In genomic region chr18:54360406-54360805, GRCh38 we compare ENCODE assay signal across 28 cellular contexts. TPM values are rescaled to one million over a fixed set of nuclear protein-coding genes. Genes with fewer than 3 reads are reported as not detected.
DNase-seq lines count a peak whose midpoint lies in the region; TF ChIP-seq lines count a peak whose summit lies in the region.
"Had no signal": no experiment of that assay in that cellular context is flagged by ENCODE, and none has a peak within 500 bp of the region (broad histone marks: within the 10 kb centered on the region; RNA-seq: fewer than 3 reads in every experiment).

No MANE protein-coding gene starts in this region.

- H3K4me3 ChIP-seq in Loucy (ENCODE audit: low read length, poor library complexity, severe bottlenecking): peak overlapping the region; percentile 90
- H3K4me3 ChIP-seq in astrocyte of the spinal cord (ENCODE audit: low read depth, low read length): no peak overlapping the region
- H3K4me3 ChIP-seq in neuronal stem cell (ENCODE audit: low read length in 2 of 2): no peak overlapping the region
- H3K4me3 ChIP-seq: adrenal gland, cardiac muscle cell, esophagus muscularis mucosa, GM12878, upper lobe of left lung had no signal

- no peak overlapping the region for H3K23ac ChIP-seq in neuronal stem cell (ENCODE audit: low read depth, low read length, poor library complexity)

- H3K18ac ChIP-seq in neuronal stem cell (ENCODE audit: low read length): no peak overlapping the region

- no peak overlapping the region for H2BK15ac ChIP-seq in neuronal stem cell (ENCODE audit: low read length)

- DNase-seq in astrocyte of the spinal cord (ENCODE audit: low read depth, low spot score): peak; percentile 12
- DNase-seq in globus pallidus (ENCODE audit: low spot score): peak; percentile 24
- DNase-seq in superior temporal gyrus (ENCODE audit: extremely low spot score): peak; percentile 26
- no peak for DNase-seq in cerebellar cortex (ENCODE audit: low spot score)
- no peak for DNase-seq in hippocampal formation (lab: John Stamatoyannopoulos, UW)
- no peak for DNase-seq in neuronal stem cell (ENCODE audit: low spot score)
- DNase-seq: activated B cell treated with CpG ODN at 0.5 μM for 24 hours; activated CD8-positive, alpha-beta memory T cell treated with anti-CD3 and anti-CD28 coated beads, Interleukin-2, amount 10 ng/mL, durations not matched to agents 7 days and 5 days; activated naive CD4-positive, alpha-beta T cell; activated T-cell treated with anti-CD3 and anti-CD28 coated beads, Interleukin-2, amount 50 U/mL, for 72 hours; adrenal gland; Calu3; cortex of kidney; HFFc6; naive B cell; NCI-H1694; NCI-H510A; NK-92 treated with Interleukin-12 subunit alpha and Interleukin-12 subunit beta, amount 100 ng/mL, for 24 hours; SHP77 treated with DMSO at 0.1 percent for 48 hours; small intestine; stimulated activated CD4-positive, alpha-beta T cell treated with anti-CD3 and anti-CD28 coated beads, Interleukin-2, amount 100 ng/mL, for 24 hours; upper lobe of left lung had no signal

- H3K9me3 ChIP-seq in Loucy (ENCODE audit: insufficient read depth, low read depth, low read length): no peaks in the 10 kb centered on the region
- H3K9me3 ChIP-seq in neuronal stem cell (replicated peaks in 1 of 2; ENCODE audit: control insufficient read depth in 2 of 2, insufficient read depth in 1 of 2, low read depth in 1 of 2, low read length in 2 of 2): peaks cover 0 to 2% of the 10 kb centered on the region in 2 donors
- H3K9me3 ChIP-seq: adrenal gland, esophagus muscularis mucosa, upper lobe of left lung had no signal

- peak overlapping the region; percentile 96 for H3K9ac ChIP-seq in Loucy (ENCODE audit: low read depth, low read length, poor library complexity, severe bottlenecking)
- no peak overlapping the region for H3K9ac ChIP-seq in neuronal stem cell (ENCODE audit: low read depth, low read length, poor library complexity)

- no peak overlapping the region for H4K91ac ChIP-seq in neuronal stem cell (ENCODE audit: low read depth, low read length, poor library complexity)

- no peak for TF ChIP-seq CTCF in Loucy (conservative IDR thresholded peaks at IDR 0.05; ENCODE audit: low read length)
- no peak for TF ChIP-seq CTCF in astrocyte of the spinal cord (IDR thresholded peaks at IDR 0.05; ENCODE audit: low read depth, low read length)

- H2BK120ac ChIP-seq in neuronal stem cell (ENCODE audit: low read depth, low read length): no peak overlapping the region

- no peak overlapping the region for H2BK5ac ChIP-seq in neuronal stem cell (ENCODE audit: low read length)

- H3K27ac ChIP-seq in neuronal stem cell (replicated peaks; ENCODE audit: low read length): no peak overlapping the region
- H3K27ac ChIP-seq: adrenal gland, cardiac muscle cell, esophagus muscularis mucosa, upper lobe of left lung had no signal

- peaks cover 16% of the 10 kb centered on the region for H4K20me1 ChIP-seq in Loucy (ENCODE audit: insufficient read depth, low read length, poor library complexity, severe bottlenecking)

- H3K4ac ChIP-seq in neuronal stem cell (ENCODE audit: low read length): no peak overlapping the region

- no peaks in the 10 kb centered on the region for H3K79me1 ChIP-seq in neuronal stem cell (ENCODE audit: low read depth, low read length)

- in situ Hi-C loops in astrocyte of the spinal cord (cut with HindIII; ENCODE audit: low sequenced_read_pairs): no loop called here

- H3K36me3 ChIP-seq in Loucy (ENCODE audit: insufficient read depth, low read length): no peaks in the 10 kb centered on the region
- H3K36me3 ChIP-seq in neuronal stem cell (replicated peaks in 1 of 2; ENCODE audit: control insufficient read depth in 2 of 2, insufficient read depth in 2 of 2, low read length in 2 of 2): peaks cover 5 to 51% of the 10 kb centered on the region in 2 donors
- H3K36me3 ChIP-seq: adrenal gland, cardiac muscle cell, upper lobe of left lung had no signal

- no peak overlapping the region for H2BK12ac ChIP-seq in neuronal stem cell (ENCODE audit: low read length)

- H2AFZ ChIP-seq in Loucy (ENCODE audit: low read length) (no peak overlapping the region), neuronal stem cell (ENCODE audit: low read length) (no peak overlapping the region)

- H3K4me1 ChIP-seq in Loucy (ENCODE audit: insufficient read depth, low read length, poor library complexity, severe bottlenecking) (peaks cover 70% of the 10 kb centered on the region), neuronal stem cell (ENCODE audit: control insufficient read depth in 2 of 2, insufficient read depth in 1 of 2, low read depth in 1 of 2, low read length in 2 of 2) (peaks cover 2 to 5% of the 10 kb centered on the region in 2 donors)

- H2AK5ac ChIP-seq in neuronal stem cell (ENCODE audit: low read depth, low read length): no peak overlapping the region

- peaks cover 58% of the 10 kb centered on the region for H3K79me2 ChIP-seq in Loucy (ENCODE audit: insufficient read depth, low read length)

- no peaks in the 10 kb centered on the region for H3K27me3 ChIP-seq in Loucy (ENCODE audit: insufficient read depth, low read length, poor library complexity, severe bottlenecking)
- no peaks in the 10 kb centered on the region for H3K27me3 ChIP-seq in neuronal stem cell (ENCODE audit: control insufficient read depth in 3 of 3, insufficient read depth in 3 of 3, low read depth in 1 of 3, low read length in 3 of 3)
- H3K27me3 ChIP-seq: adrenal gland, cardiac muscle cell, esophagus muscularis mucosa, upper lobe of left lung had no signal

- H3F3A ChIP-seq in Loucy (ENCODE audit: low read depth): no peaks in the 10 kb centered on the region

- H3K14ac ChIP-seq in neuronal stem cell (ENCODE audit: low read length): no peak overlapping the region

- H3K9me2 ChIP-seq in Loucy (replicated peaks; ENCODE audit: low read depth, low read length): no peaks in the 10 kb centered on the region

- H4K8ac ChIP-seq in neuronal stem cell (ENCODE audit: low read depth, low read length): no peak overlapping the region

- WGBS in neuronal stem cell (ENCODE audit: extremely low coverage in 2 of 2, insufficient read length in 2 of 2, insufficient replicate concordance in 1 of 2), 2 donors: no CpG with 5 or more reads among the region's 3 CpGs

- H3K4me2 ChIP-seq in Loucy (ENCODE audit: low read depth, low read length, poor library complexity, severe bottlenecking) (peak overlapping the region; percentile 96), neuronal stem cell (ENCODE audit: insufficient read depth, low read length, poor library complexity, severe bottlenecking) (no peak overlapping the region)

RNA-seq across cellular contexts. Expression of gene C18orf54, which starts 2.7 kb away (rescaled TPM):
- 19.9 TPM for polyA plus RNA-seq in neuronal stem cell (2013, experiment 1 of 2)
- 20.3 TPM for polyA plus RNA-seq in neuronal stem cell (2013, experiment 2 of 2)

RNA-seq across cellular contexts. Expression of gene STARD6, which starts 2.7 kb away (rescaled TPM):
- 0.20 TPM for polyA plus RNA-seq in neuronal stem cell (2013, experiment 1 of 2)
- polyA plus RNA-seq in neuronal stem cell (2013, experiment 2 of 2): 0.06 TPM
- polyA plus RNA-seq: adrenal gland, cardiac muscle cell, CD14-positive monocyte, liver, small intestine had no signal

Comparison
In these comparisons a context has a peak if more than half of its experiments do, and no peak if none do; other contexts are left out.
1. DNase-seq: peak in astrocyte of the spinal cord (single experiment), globus pallidus (single experiment) and superior temporal gyrus (single experiment); none in cerebellar cortex (single experiment), hippocampal formation (0 of 2) and neuronal stem cell (single experiment).